ENCODE assay signal across 23 cellular contexts in genomic region chr17:34384822-34385605, GRCh38. TPM values are rescaled to one million over a fixed set of nuclear protein-coding genes. Genes with fewer than 3 reads are reported as not detected.
"Had no signal": no experiment of that assay in that cellular context is flagged by ENCODE, and none has a peak within 500 bp of the region (broad histone marks: within the 10 kb centered on the region; RNA-seq: fewer than 3 reads in every experiment).

No MANE protein-coding gene starts in this region.

- H3K4me3 Mint-ChIP-seq: activated CD8-positive, alpha-beta T cell treated with anti-CD3 and anti-CD28 coated beads for 36 hours; activated naive CD4-positive, alpha-beta T cell treated with anti-CD3 and anti-CD28 coated beads, Interleukin-2, amount 10 ng/mL, durations not matched to agents 7 days and 5 days had no signal

- H3K4me1 ChIP-seq: adrenal gland, left ventricle myocardium inferior, right atrium auricular region, vagina had no signal

- H3K27ac Mint-ChIP-seq: activated CD8-positive, alpha-beta T cell treated with anti-CD3 and anti-CD28 coated beads for 36 hours; activated naive CD4-positive, alpha-beta T cell treated with anti-CD3 and anti-CD28 coated beads, Interleukin-2, amount 10 ng/mL, durations not matched to agents 7 days and 5 days; naive thymus-derived CD4-positive, alpha-beta T cell; progenitor cell of endocrine pancreas had no signal

- ATAC-seq: activated CD8-positive, alpha-beta T cell treated with anti-CD3 and anti-CD28 coated beads for 36 hours; naive thymus-derived CD4-positive, alpha-beta T cell had no signal

- DNase-seq: activated CD8-positive, alpha-beta T cell treated with anti-CD3 and anti-CD28 coated beads for 36 hours; activated naive CD4-positive, alpha-beta T cell treated with anti-CD3 and anti-CD28 coated beads, Interleukin-2, amount 10 ng/mL, durations not matched to agents 7 days and 5 days; activated T-cell treated with anti-CD3 and anti-CD28 coated beads for 4 hours; adrenal gland; esophagus squamous epithelium; hypothalamus; left ventricle myocardium inferior; naive thymus-derived CD4-positive, alpha-beta T cell; nucleus accumbens; stimulated activated CD4-positive, alpha-beta T cell treated with anti-CD3 and anti-CD28 coated beads, Interleukin-2, amount 100 ng/mL, for 48 hours; stimulated activated naive CD4-positive, alpha-beta T cell treated with Interleukin-2 at 50 U/mL for 16 hours; substantia nigra had no signal

- H3K27ac ChIP-seq: adrenal gland, cardiac muscle cell, esophagus squamous epithelium, left ventricle myocardium inferior, right atrium auricular region, tibial nerve, vagina, VCaP had no signal

- H3K9me3 ChIP-seq: adrenal gland, esophagus squamous epithelium, left ventricle myocardium inferior, right atrium auricular region, tibial nerve, vagina had no signal

- H3K27me3 ChIP-seq: cardiac muscle cell, right atrium auricular region, tibial nerve, vagina had no signal

- H3K36me3 Mint-ChIP-seq: activated naive CD4-positive, alpha-beta T cell treated with anti-CD3 and anti-CD28 coated beads, Interleukin-2, amount 10 ng/mL, durations not matched to agents 7 days and 5 days; naive thymus-derived CD4-positive, alpha-beta T cell had no signal

- H3K4me3 ChIP-seq: adrenal gland, cardiac muscle cell, esophagus squamous epithelium, left ventricle myocardium inferior, right atrium auricular region, tibial nerve, vagina had no signal

- H3K36me3 ChIP-seq: adrenal gland, cardiac muscle cell, esophagus squamous epithelium, left ventricle myocardium inferior, right atrium auricular region, tibial nerve, vagina had no signal

- H3K9me3 Mint-ChIP-seq: activated CD8-positive, alpha-beta T cell treated with anti-CD3 and anti-CD28 coated beads for 36 hours; activated naive CD4-positive, alpha-beta T cell treated with anti-CD3 and anti-CD28 coated beads, Interleukin-2, amount 10 ng/mL, durations not matched to agents 7 days and 5 days; naive thymus-derived CD4-positive, alpha-beta T cell had no signal

RNA-seq across cellular contexts. Expression of gene CCL1, which starts 22.0 kb away (rescaled TPM):
- total RNA-seq: activated CD8-positive, alpha-beta T cell treated with anti-CD3 and anti-CD28 coated beads for 36 hours; adrenal gland; cardiac muscle cell; esophagus squamous epithelium; fibroblast of villous mesenchyme; glomerular endothelial cell; kidney epithelial cell; left ventricle myocardium inferior; mononuclear cell; progenitor cell of endocrine pancreas; right atrium auricular region; skeletal muscle tissue; tibial nerve; vagina had no signal
- polyA plus RNA-seq: adrenal gland; cardiac muscle cell; naive thymus-derived CD4-positive, alpha-beta T cell had no signal

RNA-seq across cellular contexts. Expression of gene CCL13, which starts 28.7 kb away (rescaled TPM):
- total RNA-seq: activated CD8-positive, alpha-beta T cell treated with anti-CD3 and anti-CD28 coated beads for 36 hours; cardiac muscle cell; fibroblast of villous mesenchyme; glomerular endothelial cell; kidney epithelial cell; mononuclear cell; naive thymus-derived CD4-positive, alpha-beta T cell; progenitor cell of endocrine pancreas had no signal
- polyA plus RNA-seq: cardiac muscle cell; naive thymus-derived CD4-positive, alpha-beta T cell had no signal
